ENCODE assay signal across 9 cellular contexts in genomic region chr20:53929974-53930650, GRCh38.
DNase-seq lines count a peak whose midpoint lies in the region; ATAC-seq and TF ChIP-seq lines count a peak whose summit lies in the region.
"Had no signal": no experiment of that assay in that cellular context is flagged by ENCODE, and none has a peak within 500 bp of the region (broad histone marks: within the 10 kb centered on the region; RNA-seq: fewer than 3 reads in every experiment).

No MANE protein-coding gene starts in this region.

- H3K4me2 ChIP-seq in DOHH2 (ENCODE audit: low read length), result peak overlapping the region; percentile 91

- peak overlapping the region; percentile 48 for H3K4me3 ChIP-seq in DOHH2 (ENCODE audit: low read length)
- H3K4me3 ChIP-seq: right atrium auricular region had no signal

- H3K36me3 Mint-ChIP-seq in T-helper 1 cell treated with Interleukin-12 subunit alpha and Interleukin-12 subunit beta and Interleukin-4 antibody, amounts not matched to agents 30 μg/mL and 1 μg/mL, for 36 hours (ENCODE audit: low read depth), result no peaks in the 10 kb centered on the region

- H3K9me3 ChIP-seq in DOHH2 (ENCODE audit: control insufficient read depth, insufficient read depth, low read length), result no peaks in the 10 kb centered on the region
- H3K9me3 ChIP-seq: right atrium auricular region had no signal

- ATAC-seq in GM19372 (IDR thresholded peaks at IDR 0.05; ENCODE audit: low read depth, unreplicated experiment), result peak; percentile 53
- peak; percentile 63 for ATAC-seq in HG02981 (IDR thresholded peaks at IDR 0.05; ENCODE audit: unreplicated experiment)

- peaks cover 53% of the 10 kb centered on the region for H3K4me1 Mint-ChIP-seq in T-helper 1 cell treated with Interleukin-12 subunit alpha and Interleukin-12 subunit beta and Interleukin-4 antibody, amounts not matched to agents 30 μg/mL and 1 μg/mL, for 36 hours (ENCODE audit: low read depth)

- H3K27ac Mint-ChIP-seq in T-helper 1 cell treated with Interleukin-12 subunit alpha and Interleukin-12 subunit beta and Interleukin-4 antibody, amounts not matched to agents 30 μg/mL and 1 μg/mL, for 36 hours, result peak overlapping the region; percentile 4

- no peaks in the 10 kb centered on the region for H3K27me3 Mint-ChIP-seq in T-helper 1 cell treated with Interleukin-12 subunit alpha and Interleukin-12 subunit beta and Interleukin-4 antibody, amounts not matched to agents 30 μg/mL and 1 μg/mL, for 36 hours (ENCODE audit: low read depth)

- no peaks in the 10 kb centered on the region for H3K27me3 ChIP-seq in DOHH2 (ENCODE audit: control insufficient read depth, low read length)
- H3K27me3 ChIP-seq: right atrium auricular region had no signal

- H3K36me3 ChIP-seq in DOHH2 (ENCODE audit: control insufficient read depth, low read length), result no peaks in the 10 kb centered on the region
- H3K36me3 ChIP-seq: right atrium auricular region had no signal

- H3K79me2 ChIP-seq in DOHH2 (ENCODE audit: control insufficient read depth, low read length), result no peaks in the 10 kb centered on the region

- H3K9me3 Mint-ChIP-seq in T-helper 1 cell treated with Interleukin-12 subunit alpha and Interleukin-12 subunit beta and Interleukin-4 antibody, amounts not matched to agents 30 μg/mL and 1 μg/mL, for 36 hours, result no peaks in the 10 kb centered on the region

- no peaks in the 10 kb centered on the region for H3K9me2 ChIP-seq in DOHH2 (replicated peaks; ENCODE audit: control insufficient read depth, low read length)

- no peak for DNase-seq in NCI-H1694 (lab: John Stamatoyannopoulos, UW)
- no peak for DNase-seq in globus pallidus (ENCODE audit: low spot score)
- no peak for DNase-seq in NCI-H446 (lab: John Stamatoyannopoulos, UW)
- no peak for DNase-seq in central memory CD4-positive, alpha-beta T cell

- no peaks in the 10 kb centered on the region for H4K20me1 ChIP-seq in DOHH2 (ENCODE audit: control insufficient read depth, insufficient read depth, low read depth, low read length)

- peaks cover 57% of the 10 kb centered on the region for H3F3A ChIP-seq in DOHH2 (ENCODE audit: control insufficient read depth, insufficient read depth)

- no peak overlapping the region for H3K4me3 Mint-ChIP-seq in T-helper 1 cell treated with Interleukin-12 subunit alpha and Interleukin-12 subunit beta and Interleukin-4 antibody, amounts not matched to agents 30 μg/mL and 1 μg/mL, for 36 hours

- H3K27ac ChIP-seq in DOHH2 (ENCODE audit: low read depth, low read length), result peak overlapping the region; percentile 99
- H3K27ac ChIP-seq: right atrium auricular region had no signal

- TF ChIP-seq CTCF in DOHH2 (IDR thresholded peaks at IDR 0.05; ENCODE audit: low read depth, low read length, poor library complexity, severe bottlenecking), result no peak

- H3K4me1 ChIP-seq in DOHH2 (ENCODE audit: control insufficient read depth, low read length), result peaks cover 93% of the 10 kb centered on the region
